ENCODE assay signal across 9 cellular contexts in the genomic region with DNA sequence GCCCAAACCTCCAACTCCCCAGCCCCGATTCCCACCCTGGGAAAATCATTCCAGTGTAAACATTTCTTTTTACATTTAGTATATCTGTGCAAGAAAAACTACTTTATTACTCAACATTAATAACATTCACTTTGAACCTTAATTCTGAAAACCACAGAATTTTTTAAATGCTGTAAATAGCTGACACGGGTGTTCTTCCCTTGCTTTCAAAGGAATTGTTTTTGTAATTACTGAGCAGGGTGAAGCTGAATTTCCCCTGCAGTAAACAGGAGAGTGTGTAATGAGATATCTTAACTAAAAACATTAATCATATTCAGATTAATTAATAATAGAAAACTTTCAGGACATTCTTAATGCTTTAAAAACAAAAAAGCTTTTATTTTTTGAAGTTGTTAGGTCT.
A peak's percentile ranks its signal among the peaks of the same experiment; 100 is the strongest.
DNase-seq lines count a peak whose midpoint lies in the region; ATAC-seq, FAIRE-seq and TF ChIP-seq lines count a peak whose summit lies in the region.
"Had no signal": no experiment of that assay in that cellular context is flagged by ENCODE, and none has a peak within 500 bp of the region (broad histone marks: within the 10 kb centered on the region; RNA-seq: fewer than 3 reads in every experiment).

No MANE protein-coding gene starts in this region.

- DNase-seq in A673 (ENCODE audit: low spot score) (no peak), SK-N-SH (no peak), foreskin keratinocyte (no peak), pancreas (no peak), frontal cortex (ENCODE audit: low spot score in 2 of 2) (no peak), prostate gland (ENCODE audit: low spot score) (no peak), NCI-H1417 (lab: John Stamatoyannopoulos, UW) (no peak), COLO829 (ENCODE audit: low spot score) (no peak)
- DNase-seq: midbrain had no signal

- 71% methylated on average over 2 of the region's 2 CpGs for WGBS in SK-N-SH (ENCODE audit: low lambda C conversion rate)
- WGBS in pancreas, 2 donors, result 5 to 12% methylated on average over 2 of the region's 2 CpGs
- 56% methylated on average over 2 of the region's 2 CpGs for WGBS in prostate gland

- BruUV-seq in A673 (replicated peaks; lab: Mats Ljungman, UMichigan), result no TSS peak

- no peaks in the 10 kb centered on the region for H3K27me3 ChIP-seq in A673 (replicated peaks; ENCODE audit: insufficient read depth, low read depth, low read length, poor library complexity)
- H3K27me3 ChIP-seq in SK-N-SH (ENCODE audit: insufficient read depth), result no peaks in the 10 kb centered on the region
- H3K27me3 ChIP-seq in foreskin keratinocyte, result no peaks in the 10 kb centered on the region
- no peaks in the 10 kb centered on the region for H3K27me3 ChIP-seq in pancreas
- no peaks in the 10 kb centered on the region for H3K27me3 ChIP-seq in prostate gland (replicated peaks; ENCODE audit: insufficient read depth)

- TF ChIP-seq CTCF in A673 (conservative IDR thresholded peaks at IDR 0.05; ENCODE audit: low read depth, low read length), result no peak
- no peak for TF ChIP-seq CTCF in SK-N-SH (IDR thresholded peaks at IDR 0.05)
- no peak for TF ChIP-seq CTCF in foreskin keratinocyte (conservative IDR thresholded peaks at IDR 0.05)
- TF ChIP-seq CTCF in pancreas (IDR thresholded peaks at IDR 0.05), result no peak
- TF ChIP-seq CTCF in prostate gland (IDR thresholded peaks at IDR 0.05), result no peak

- H3K36me3 ChIP-seq in A673 (ENCODE audit: insufficient read depth, low read length, poor library complexity, severe bottlenecking) (no peaks in the 10 kb centered on the region), SK-N-SH (replicated peaks in 1 of 2; ENCODE audit: control insufficient read depth in 1 of 2, insufficient read depth in 2 of 2, low read length in 1 of 2) (no peaks in the 10 kb centered on the region), pancreas (no peaks in the 10 kb centered on the region), prostate gland (no peaks in the 10 kb centered on the region)

- no peaks in the 10 kb centered on the region for H4K20me1 ChIP-seq in SK-N-SH (ENCODE audit: insufficient read depth)

- H3F3A ChIP-seq in SK-N-SH (replicated peaks; ENCODE audit: insufficient read depth), result no peaks in the 10 kb centered on the region

- peak overlapping the region; percentile 81; the same call in 1 of the 2 replicates for H2AFZ ChIP-seq in SK-N-SH (ENCODE audit: low read depth)

- H3K9me3 ChIP-seq in A673 (ENCODE audit: low read depth, low read length, poor library complexity, severe bottlenecking) (no peaks in the 10 kb centered on the region), SK-N-SH (no peaks in the 10 kb centered on the region), pancreas (no peaks in the 10 kb centered on the region), prostate gland (no peaks in the 10 kb centered on the region)

- intact Hi-C loops in A673 (cut with micrococcal nuclease; ENCODE audit: unreplicated experiment) (loop anchor here (5.0 kb wide), 1 partner anchor 101 kb away; a partner anchor contains a TSS), pancreas (cut with DNase I) (no loop called here), prostate gland (cut with DNase I) (no loop called here)

- H3K4me3 ChIP-seq in A673 (ENCODE audit: low read depth, low read length, poor library complexity, severe bottlenecking) (peak overlapping the region; percentile 26), SK-N-SH (ENCODE audit: low read depth in 2 of 2, low read length in 1 of 2) (no peak overlapping the region), pancreas (peak overlapping the region in 3 of 4 donors; percentile 5 to 41 (median 36)), prostate gland (no peak overlapping the region)

- ATAC-seq in foreskin keratinocyte, result no peak
- peak; percentile 11 to 38 (median 22) for ATAC-seq in pancreas

- no peak overlapping the region for H3K9ac ChIP-seq in SK-N-SH

- peak overlapping the region; percentile 48; the same call in 1 of the 2 replicates for H3K4me2 ChIP-seq in SK-N-SH

- TF ChIP-seq EP300 in SK-N-SH (IDR thresholded peaks at IDR 0.05; ENCODE audit: borderline replicate concordance in 1 of 2, low read depth in 1 of 2, low read length in 1 of 2), result no peak

- TF ChIP-seq POLR2A in prostate gland (IDR thresholded peaks at IDR 0.05), result no peak

- FAIRE-seq in pancreas (lab: Jason Lieb, UNC), result no peak
- no peak for FAIRE-seq in frontal cortex (lab: Jason Lieb, UNC)

- peak overlapping the region; percentile 75 for H3K27ac ChIP-seq in A673 (ENCODE audit: low read depth, low read length, poor library complexity, severe bottlenecking)
- H3K27ac ChIP-seq in SK-N-SH (ENCODE audit: low read depth in 2 of 2, low read length in 1 of 2), result peak overlapping the region in 1 of 2 experiments; percentile 77; a peak in 1 of 4 replicates
- H3K27ac ChIP-seq in foreskin keratinocyte, result peak overlapping the region; percentile 46
- H3K27ac ChIP-seq in pancreas, result peak overlapping the region; percentile 53 to 83 (median 68)
- no peak overlapping the region for H3K27ac ChIP-seq in prostate gland

- CTCF ChIA-PET in A673 (lab: Charles Lee), result interaction anchor here (0.6 to 1.0 kb wide), 3 partner anchors 99 to 782 kb away, joined by 3 to 4 read pairs (median 3); no protein-coding TSS in a partner anchor
- CTCF ChIA-PET in SK-N-SH (lab: Yijun Ruan, JAX), result no interaction called here

- no peaks in the 10 kb centered on the region for H3K79me2 ChIP-seq in SK-N-SH (ENCODE audit: insufficient read depth)

- POLR2A ChIA-PET in A673 (lab: Charles Lee; ENCODE audit: low non-redundant PET), result interaction anchor here (1.8 kb wide), 1 partner anchor 99 kb away, joined by 5 read pairs; a partner anchor contains a TSS
- POLR2A ChIA-PET in SK-N-SH (lab: Yijun Ruan, JAX), result no interaction called here

- no peaks in the 10 kb centered on the region for H3K9me2 ChIP-seq in SK-N-SH

- H3K4me1 ChIP-seq in A673 (ENCODE audit: insufficient read depth, low read length, poor library complexity, severe bottlenecking) (peaks cover 40% of the 10 kb centered on the region), SK-N-SH (ENCODE audit: control insufficient read depth in 1 of 2, insufficient read depth in 2 of 2, low read depth in 1 of 2, low read length in 1 of 2) (peaks cover 3 to 13% of the 10 kb centered on the region in 2 experiments; a peak in 3 of 4 replicates), foreskin keratinocyte (peaks cover 10% of the 10 kb centered on the region), pancreas (peaks cover 5 to 25% (median 6%) of the 10 kb centered on the region in 3 donors), prostate gland (replicated peaks) (no peaks in the 10 kb centered on the region)

- TF ChIP-seq RAD21 in SK-N-SH (IDR thresholded peaks at IDR 0.05; ENCODE audit: low read length), result no peak

TF ChIP-seq in SK-N-SH, 30 proteins besides CTCF, POLR2A, EP300 and RAD21:
- TF ChIP-seq NRF1 (IDR thresholded peaks at IDR 0.05; ENCODE audit: low read depth, low read length) (no peak), MXI1 (IDR thresholded peaks at IDR 0.05; ENCODE audit: low read depth, low read length) (no peak), GABPA (IDR thresholded peaks at IDR 0.05; ENCODE audit: low read depth) (no peak), TEAD4 (IDR thresholded peaks at IDR 0.05; ENCODE audit: borderline replicate concordance, insufficient read depth) (no peak), TCF12 (IDR thresholded peaks at IDR 0.05) (no peak), NFIC (IDR thresholded peaks at IDR 0.05; ENCODE audit: borderline replicate concordance) (no peak), ELF1 (IDR thresholded peaks at IDR 0.05) (no peak), POLR2AphosphoS5 (IDR thresholded peaks at IDR 0.05; ENCODE audit: low read depth, low read length) (no peak), SMC3 (IDR thresholded peaks at IDR 0.05; ENCODE audit: low read depth, low read length) (no peak), RFX5 (IDR thresholded peaks at IDR 0.05; ENCODE audit: low read length) (no peak), SIN3A (IDR thresholded peaks at IDR 0.05; ENCODE audit: borderline replicate concordance, low read depth, low read length) (no peak), FOXJ3 (CRISPR knock-in tag; IDR thresholded peaks at IDR 0.05) (no peak), GATA2 (CRISPR knock-in tag; IDR thresholded peaks at IDR 0.05) (no peak), TAF1 (IDR thresholded peaks at IDR 0.05; ENCODE audit: borderline replicate concordance, low read depth, low read length) (no peak), RCOR1 (IDR thresholded peaks at IDR 0.05; ENCODE audit: low read length) (no peak)
- TF ChIP-seq, protein P1, sequence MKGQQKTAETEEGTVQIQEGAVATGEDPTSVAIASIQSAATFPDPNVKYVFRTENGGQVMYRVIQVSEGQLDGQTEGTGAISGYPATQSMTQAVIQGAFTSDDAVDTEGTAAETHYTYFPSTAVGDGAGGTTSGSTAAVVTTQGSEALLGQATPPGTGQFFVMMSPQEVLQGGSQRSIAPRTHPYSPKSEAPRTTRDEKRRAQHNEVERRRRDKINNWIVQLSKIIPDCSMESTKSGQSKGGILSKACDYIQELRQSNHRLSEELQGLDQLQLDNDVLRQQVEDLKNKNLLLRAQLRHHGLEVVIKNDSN (IDR thresholded peaks at IDR 0.05; ENCODE audit: borderline replicate concordance, low read depth), result no peak
- TF ChIP-seq, protein P2, sequence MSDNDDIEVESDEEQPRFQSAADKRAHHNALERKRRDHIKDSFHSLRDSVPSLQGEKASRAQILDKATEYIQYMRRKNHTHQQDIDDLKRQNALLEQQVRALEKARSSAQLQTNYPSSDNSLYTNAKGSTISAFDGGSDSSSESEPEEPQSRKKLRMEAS (IDR thresholded peaks at IDR 0.05; ENCODE audit: low read depth), result no peak
- TF ChIP-seq, protein P3, sequence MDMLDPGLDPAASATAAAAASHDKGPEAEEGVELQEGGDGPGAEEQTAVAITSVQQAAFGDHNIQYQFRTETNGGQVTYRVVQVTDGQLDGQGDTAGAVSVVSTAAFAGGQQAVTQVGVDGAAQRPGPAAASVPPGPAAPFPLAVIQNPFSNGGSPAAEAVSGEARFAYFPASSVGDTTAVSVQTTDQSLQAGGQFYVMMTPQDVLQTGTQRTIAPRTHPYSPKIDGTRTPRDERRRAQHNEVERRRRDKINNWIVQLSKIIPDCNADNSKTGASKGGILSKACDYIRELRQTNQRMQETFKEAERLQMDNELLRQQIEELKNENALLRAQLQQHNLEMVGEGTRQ (IDR thresholded peaks at IDR 0.05; ENCODE audit: borderline replicate concordance, low read depth, low read length), result no peak

Comparison
In these comparisons a context has a peak if more than half of its experiments do, and no peak if none do; other contexts are left out.
1. H3K27ac ChIP-seq: peak in A673 (single experiment), foreskin keratinocyte (single experiment) and pancreas (4 of 4); none in prostate gland (0 of 2).
2. H3K4me3 ChIP-seq: peak in A673 (single experiment) and pancreas (3 of 4); none in SK-N-SH (0 of 2) and prostate gland (0 of 2).